ENCODE assay signal across 10 cellular contexts in genomic region chr9:77019010-77019809, GRCh38. TPM values are rescaled to one million over a fixed set of nuclear protein-coding genes. Genes with fewer than 3 reads are reported as not detected.
A peak's percentile ranks its signal among the peaks of the same experiment; 100 is the strongest.
DNase-seq lines count a peak whose midpoint lies in the region; ATAC-seq, FAIRE-seq and TF ChIP-seq lines count a peak whose summit lies in the region.
"Had no signal": no experiment of that assay in that cellular context is flagged by ENCODE, and none has a peak within 500 bp of the region (broad histone marks: within the 10 kb centered on the region; RNA-seq: fewer than 3 reads in every experiment).

Gene FOXB2 (plus strand): TSS chr9:77019655. CDS start chr9:77019655, 0 bp downstream.

- H4K20me1 ChIP-seq in astrocyte (ENCODE audit: insufficient read depth, low read length) = peaks cover 27% of the 10 kb centered on the region

- intact Hi-C loops in naive thymus-derived CD4-positive, alpha-beta T cell (cut with micrococcal nuclease) = loop anchor here in 1 of 2 donors (10.0 kb wide), 1 partner anchor 1814 kb away; no protein-coding TSS in a partner anchor
- intact Hi-C loops in testis (cut with DNase I; ENCODE audit: low total_unique reads) = no loop called here
- intact Hi-C loops in head of caudate nucleus (cut with DNase I) = no loop called here

- CTCF ChIA-PET in A549 (lab: Yijun Ruan, JAX) = interaction anchor here (1.2 to 1.3 kb wide), 3 partner anchors 16 to 209 kb away, joined by 3 to 4 read pairs (median 4); no protein-coding TSS in a partner anchor
- CTCF ChIA-PET in naive thymus-derived CD4-positive, alpha-beta T cell (lab: Charles Lee) = no interaction called here

- TF ChIP-seq RAD21 in A549 (conservative IDR thresholded peaks at IDR 0.05 in 1 of 2, IDR thresholded peaks at IDR 0.05 in 1 of 2) = no peak

- H3K4me1 ChIP-seq in A549 (peaks cover 39% of the 10 kb centered on the region; the same call in 2 of the 3 replicates), astrocyte (ENCODE audit: insufficient read depth, low read length) (no peaks in the 10 kb centered on the region), testis (peaks cover 28% of the 10 kb centered on the region)
- H3K4me1 ChIP-seq in naive thymus-derived CD4-positive, alpha-beta T cell (ENCODE audit: control insufficient read depth in 2 of 2, insufficient read depth in 2 of 2, low read length in 2 of 2) = peaks cover 3 to 8% of the 10 kb centered on the region in 2 donors

- peak within 1 kb of the TSS; percentile 69 for H2AFZ ChIP-seq in astrocyte (ENCODE audit: low read depth, low read length)

- DNase-seq in A549 (ENCODE audit: low read depth in 1 of 2, low spot score in 1 of 2) = no peak
- peak; percentile 33 for DNase-seq in GM20000 (ENCODE audit: low spot score)
- no peak for DNase-seq in astrocyte (ENCODE audit: low read depth)
- no peak for DNase-seq in naive thymus-derived CD4-positive, alpha-beta T cell
- no peak for DNase-seq in foreskin melanocyte
- DNase-seq in testis = no peak
- no peak for DNase-seq in head of caudate nucleus
- DNase-seq: NCI-H1694 had no signal

- H3K27me3 ChIP-seq in astrocyte (ENCODE audit: insufficient read depth, low read length) (peaks cover 92% of the 10 kb centered on the region), testis (peaks cover 18% of the 10 kb centered on the region)
- H3K27me3 ChIP-seq in naive thymus-derived CD4-positive, alpha-beta T cell (ENCODE audit: control insufficient read depth in 2 of 2, insufficient read depth in 2 of 2, low read length in 2 of 2) = peaks cover 0 to 8% of the 10 kb centered on the region in 2 donors

- no peaks in the 10 kb centered on the region for H3K79me2 ChIP-seq in astrocyte (ENCODE audit: insufficient read depth, low read length)

- POLR2A ChIA-PET in A549 (lab: Yijun Ruan, JAX) = no interaction called here
- POLR2A ChIA-PET in naive thymus-derived CD4-positive, alpha-beta T cell (lab: Charles Lee) = no interaction called here

- H3K9ac ChIP-seq in astrocyte (ENCODE audit: low read length) = no peak within 1 kb of the TSS

- TF ChIP-seq CTCF in A549 (IDR thresholded peaks at IDR 0.05) (no peak), GM20000 (IDR thresholded peaks at IDR 0.05; ENCODE audit: extremely low read depth, missing control alignments) (no peak), astrocyte (IDR thresholded peaks at IDR 0.05; ENCODE audit: insufficient read depth, low read depth, low read length) (no peak), testis (IDR thresholded peaks at IDR 0.05) (no peak)

- H3K4me1 Mint-ChIP-seq in astrocyte (ENCODE audit: low read depth, unreplicated experiment) = peaks cover 7% of the 10 kb centered on the region
- peaks cover 12 to 46% (median 30%) of the 10 kb centered on the region in 7 donors for H3K4me1 Mint-ChIP-seq in naive thymus-derived CD4-positive, alpha-beta T cell

- no peak for TF ChIP-seq EP300 in A549 (IDR thresholded peaks at IDR 0.05)

- H3K4me2 ChIP-seq in A549 (peak within 1 kb of the TSS; percentile 76), astrocyte (ENCODE audit: low read length) (peak within 1 kb of the TSS; percentile 48)

- H3K4me3 ChIP-seq in A549 (peak within 1 kb of the TSS; percentile 41), astrocyte (ENCODE audit: insufficient read depth, low read depth, low read length) (no peak within 1 kb of the TSS), testis (peak within 1 kb of the TSS in 1 of 2 donors; percentile 29)
- no peak within 1 kb of the TSS for H3K4me3 ChIP-seq in naive thymus-derived CD4-positive, alpha-beta T cell (ENCODE audit: low read length)

- H3K27ac Mint-ChIP-seq in astrocyte (ENCODE audit: unreplicated experiment) = peak within 1 kb of the TSS; percentile 26
- H3K27ac Mint-ChIP-seq in naive thymus-derived CD4-positive, alpha-beta T cell = peak within 1 kb of the TSS in 1 of 9 donors; percentile 82

- H3K36me3 ChIP-seq in astrocyte (ENCODE audit: insufficient read depth, low read length) (no peaks in the 10 kb centered on the region), testis (ENCODE audit: low read depth, missing control alignments) (no peaks in the 10 kb centered on the region)
- no peaks in the 10 kb centered on the region for H3K36me3 ChIP-seq in naive thymus-derived CD4-positive, alpha-beta T cell (ENCODE audit: control insufficient read depth in 2 of 3, insufficient read depth in 3 of 3, low read length in 3 of 3)

- H3K27ac ChIP-seq in A549 (no peak within 1 kb of the TSS), astrocyte (ENCODE audit: low read depth, low read length) (no peak within 1 kb of the TSS), testis (no peak within 1 kb of the TSS)
- no peak within 1 kb of the TSS for H3K27ac ChIP-seq in naive thymus-derived CD4-positive, alpha-beta T cell (ENCODE audit: low read depth, low read length)

- WGBS in A549 (ENCODE audit: missing lambda C conversion rate) = 46% methylated on average over 45 of the region's 49 CpGs
- WGBS in testis, 2 donors = 5% methylated on average over 23 to 49 of the region's 49 CpGs

- H3K9me3 ChIP-seq in A549 (no peaks in the 10 kb centered on the region), astrocyte (ENCODE audit: insufficient read depth, low read depth, low read length) (peaks cover 10% of the 10 kb centered on the region), testis (no peaks in the 10 kb centered on the region)
- no peaks in the 10 kb centered on the region for H3K9me3 ChIP-seq in naive thymus-derived CD4-positive, alpha-beta T cell (ENCODE audit: control insufficient read depth in 2 of 3, low read length in 3 of 3)

- peaks cover 76% of the 10 kb centered on the region for H3K27me3 Mint-ChIP-seq in astrocyte (ENCODE audit: low read depth, unreplicated experiment)
- H3K27me3 Mint-ChIP-seq in naive thymus-derived CD4-positive, alpha-beta T cell = peaks cover 61 to 90% (median 79%) of the 10 kb centered on the region in 5 donors

- peaks cover 51% of the 10 kb centered on the region for H3K9me3 Mint-ChIP-seq in astrocyte (ENCODE audit: unreplicated experiment)
- peaks cover 0 to 3% (median 0%) of the 10 kb centered on the region in 11 donors for H3K9me3 Mint-ChIP-seq in naive thymus-derived CD4-positive, alpha-beta T cell

- FAIRE-seq in A549 (lab: Jason Lieb, UNC) (no peak), astrocyte (lab: Jason Lieb, UNC) (no peak)

- ATAC-seq in A549 (peak; percentile 11 to 14; a peak in 4 of 6 replicates), GM19328 (IDR thresholded peaks at IDR 0.05; ENCODE audit: unreplicated experiment) (no peak)
- no peak for ATAC-seq in naive thymus-derived CD4-positive, alpha-beta T cell

- no peak within 1 kb of the TSS for H3K4me3 Mint-ChIP-seq in astrocyte (ENCODE audit: unreplicated experiment)
- H3K4me3 Mint-ChIP-seq in naive thymus-derived CD4-positive, alpha-beta T cell = peak within 1 kb of the TSS in 9 of 10 donors; percentile 9 to 80 (median 44)

- TF ChIP-seq POLR2A in A549 (IDR thresholded peaks at IDR 0.05; ENCODE audit: low read length) = no peak
- TF ChIP-seq POLR2A in testis (IDR thresholded peaks at IDR 0.05) = no peak

- peaks cover 7% of the 10 kb centered on the region for H3K36me3 Mint-ChIP-seq in astrocyte (ENCODE audit: low read depth, unreplicated experiment)
- peaks cover 0 to 7% (median 0%) of the 10 kb centered on the region in 5 donors for H3K36me3 Mint-ChIP-seq in naive thymus-derived CD4-positive, alpha-beta T cell

TF ChIP-seq in A549, 52 proteins besides CTCF, POLR2A, EP300 and RAD21:
- no peak for TF ChIP-seq FOXS1 (CRISPR knock-in tag; IDR thresholded peaks at IDR 0.05)
- no peak for TF ChIP-seq FOSB (CRISPR knock-in tag; IDR thresholded peaks at IDR 0.05)
- TF ChIP-seq RARB (CRISPR knock-in tag; IDR thresholded peaks at IDR 0.05) = no peak
- no peak for TF ChIP-seq CHD2 (IDR thresholded peaks at IDR 0.05; ENCODE audit: low read length, partially characterized antibody)
- no peak for TF ChIP-seq HOXA7 (CRISPR knock-in tag; IDR thresholded peaks at IDR 0.05)
- no peak for TF ChIP-seq ZC3H11A (IDR thresholded peaks at IDR 0.05)
- TF ChIP-seq GATA3 (IDR thresholded peaks at IDR 0.05; ENCODE audit: borderline replicate concordance) = no peak
- TF ChIP-seq MAX (IDR thresholded peaks at IDR 0.05) = no peak
- TF ChIP-seq SMC3 (IDR thresholded peaks at IDR 0.05) = no peak
- no peak for TF ChIP-seq HOXB5 (CRISPR knock-in tag; IDR thresholded peaks at IDR 0.05)
- no peak for TF ChIP-seq SREBF2 (IDR thresholded peaks at IDR 0.05)

RNA-seq across cellular contexts. Expression of gene FOXB2, which starts in this region (rescaled TPM):
- polyA plus RNA-seq in A549 (2011; rRNA removed) = not detected in 2 replicates
- polyA plus RNA-seq in A549 (2012; cell fraction: cytosol; rRNA removed) = not detected in 2 replicates
- not detected in 2 replicates for polyA plus RNA-seq in A549 (2012; cell fraction: nucleus; rRNA removed)
- not detected in 3 replicates for polyA plus RNA-seq in A549 (2017; fragmentation: RNase III; extraction: RNeasy Plus Mini Kit Qiagen cat#74134 plus additional on column Dnase treatment)
- polyA minus RNA-seq in A549 (2011; rRNA and poly(A)+ RNA removed) = not detected in 2 replicates
- not detected in 2 replicates for total RNA-seq in astrocyte
- total RNA-seq in naive thymus-derived CD4-positive, alpha-beta T cell = not detected
- not detected for polyA plus RNA-seq in naive thymus-derived CD4-positive, alpha-beta T cell
- not detected for total RNA-seq in testis
- polyA plus RNA-seq in testis (ENCODE audit: insufficient read depth, low read depth, low replicate concordance) = not detected
- total RNA-seq: SK-MEL-5 had no signal

Comparison
In these comparisons a context has a peak if more than half of its experiments do, and no peak if none do; other contexts are left out.
1. Peak in ATAC-seq, H3K4me3 ChIP-seq and H3K4me2 ChIP-seq in A549; RNA of the gene not detected or under 1 TPM.